ENCODE assay signal across 29 cellular contexts in the genomic region with DNA sequence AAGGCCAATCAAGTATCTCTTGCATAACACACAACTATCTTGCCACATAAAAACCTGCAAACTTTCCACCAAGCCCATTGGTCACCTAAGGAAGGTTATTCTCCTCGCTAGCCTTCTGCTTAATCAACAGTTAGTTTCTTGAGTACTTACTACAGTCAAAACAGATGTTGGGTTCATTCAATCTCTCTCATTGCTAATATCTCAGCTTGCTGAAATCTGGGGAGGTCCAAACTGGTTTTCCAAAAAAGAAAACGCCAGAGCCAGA.
"Had no signal": no experiment of that assay in that cellular context is flagged by ENCODE, and none has a peak within 500 bp of the region (broad histone marks: within the 10 kb centered on the region; RNA-seq: fewer than 3 reads in every experiment).

No MANE protein-coding gene starts in this region.

- H3K9me3 ChIP-seq: body of pancreas, breast epithelium had no signal

- H3K4me1 ChIP-seq: body of pancreas, breast epithelium had no signal

- FAIRE-seq: astrocyte, TTC549 had no signal

- H3K4me3 ChIP-seq: body of pancreas, breast epithelium had no signal

- ATAC-seq: activated CD8-positive, alpha-beta T cell treated with anti-CD3 and anti-CD28 coated beads for 36 hours; activated naive CD8-positive, alpha-beta T cell treated with anti-CD3 and anti-CD28 coated beads, Interleukin-2, amount 50 U/mL, for 24 hours; body of pancreas had no signal

- H3K36me3 ChIP-seq: brain microvascular endothelial cell, breast epithelium had no signal

- H3K27me3 ChIP-seq: body of pancreas, brain microvascular endothelial cell, breast epithelium had no signal

- DNase-seq: activated B cell treated with CpG ODN at 0.5 μM for 24 hours; activated CD4-positive, alpha-beta memory T cell treated with anti-CD3 and anti-CD28 coated beads for 36 hours; activated CD4-positive, alpha-beta T cell treated with anti-CD3 and anti-CD28 coated beads for 4 hours; activated CD4-positive, alpha-beta T cell treated with anti-CD3 and anti-CD28 coated beads, Interleukin-2, amount 10 ng/mL, durations not matched to agents 24 days and 14 days; activated CD4-positive, alpha-beta T cell treated with anti-CD3 and anti-CD28 coated beads, Interleukin-2, amount 50 U/mL, for 1 hour; activated CD4-positive, alpha-beta T cell treated with anti-CD3 and anti-CD28 coated beads, Interleukin-2, amount 50 U/mL, for 4 hours; activated CD4-positive, CD25-positive, alpha-beta regulatory T cell treated with anti-CD3 and anti-CD28 coated beads, Interleukin-2, amount 50 U/mL, for 72 hours; activated CD8-positive, alpha-beta memory T cell treated with anti-CD3 and anti-CD28 coated beads, Interleukin-2, amount 50 U/mL, for 4 hours; activated CD8-positive, alpha-beta T cell treated with anti-CD3 and anti-CD28 coated beads for 36 hours; activated effector memory CD4-positive, alpha-beta T cell treated with Interleukin-2 at 50 U/mL for 16 hours; activated gamma-delta T cell; activated naive CD4-positive, alpha-beta T cell treated with anti-CD3 and anti-CD28 coated beads, Interleukin-2, amount 10 ng/mL, durations not matched to agents 7 days and 5 days; activated naive CD4-positive, alpha-beta T cell treated with Interleukin-2 at 50 U/mL for 16 hours; activated naive CD8-positive, alpha-beta T cell treated with anti-CD3 and anti-CD28 coated beads, Interleukin-2, amount 10 ng/mL, durations not matched to agents 7 days and 5 days; activated naive CD8-positive, alpha-beta T cell treated with anti-CD3 and anti-CD28 coated beads, Interleukin-2, amount 50 U/mL, for 24 hours; activated T-cell treated with anti-CD3 and anti-CD28 coated beads, Interleukin-2, amount 50 U/mL, for 24 hours; activated T-cell treated with anti-CD3 and anti-CD28 coated beads, Interleukin-2, amount 50 U/mL, for 48 hours; amygdala; anterior cingulate cortex; body of pancreas; brain microvascular endothelial cell; central memory CD4-positive, alpha-beta T cell; T-helper 1 cell; T-helper 2 cell; T-helper 9 cell had no signal

- H3K27ac ChIP-seq: body of pancreas, brain microvascular endothelial cell, breast epithelium, VCaP had no signal
